8 cellular contexts compared by ENCODE assay signal in genomic region chr5:42889311-42889933, GRCh38.
DNase-seq lines count a peak whose midpoint lies in the region; ATAC-seq, FAIRE-seq and TF ChIP-seq lines count a peak whose summit lies in the region.

No MANE protein-coding gene starts in this region.

- TF ChIP-seq RAD21 in H1 (IDR thresholded peaks at IDR 0.05 in 1 of 2, conservative IDR thresholded peaks at IDR 0.05 in 1 of 2; ENCODE audit: low read depth in 2 of 2, low read length in 2 of 2): peak; percentile 95 to 98

- peak; percentile 78 for FAIRE-seq in H1 (lab: Jason Lieb, UNC)

- H3K18ac ChIP-seq in H1 (ENCODE audit: extremely low read depth, low read length) (no peak overlapping the region), mesendoderm (ENCODE audit: low read length) (no peak overlapping the region)

- H3K4me3 ChIP-seq in H1 (ENCODE audit: extremely low read depth in 1 of 4, insufficient read depth in 2 of 4, low read depth in 3 of 4, low read length in 4 of 4) (no peak overlapping the region), mesendoderm (ENCODE audit: low read length) (no peak overlapping the region)

- H3K27me3 ChIP-seq in H1 (replicated peaks in 1 of 4; ENCODE audit: control insufficient read depth in 3 of 4, extremely low read depth in 1 of 4, insufficient read depth in 3 of 4, low read length in 3 of 4): no peaks in the 10 kb centered on the region
- no peaks in the 10 kb centered on the region for H3K27me3 ChIP-seq in mesendoderm (ENCODE audit: insufficient read depth, low read length, poor library complexity)

- intact Hi-C loops in activated CD4-positive, alpha-beta memory T cell treated with anti-CD3 and anti-CD28 coated beads for 36 hours (cut with micrococcal nuclease): loop anchor here (2.0 to 10.0 kb wide), 3 partner anchors 125 to 1027 kb away; no protein-coding TSS in a partner anchor

- H2AK5ac ChIP-seq in H1 (ENCODE audit: low read depth, low read length) (no peak overlapping the region), mesendoderm (ENCODE audit: low read length) (no peak overlapping the region)

- H3K23me2 ChIP-seq in H1 (ENCODE audit: low read depth, low read length): no peaks in the 10 kb centered on the region

- H3K4me1 Mint-ChIP-seq in activated CD4-positive, alpha-beta memory T cell treated with anti-CD3 and anti-CD28 coated beads for 36 hours (ENCODE audit: low read depth): no peaks in the 10 kb centered on the region

- TF ChIP-seq POLR2A in H1 (IDR thresholded peaks at IDR 0.05; ENCODE audit: control extremely low read depth in 1 of 2, low read depth in 2 of 2, low read length in 2 of 2): no peak

- H3K4ac ChIP-seq in H1 (replicated peaks; ENCODE audit: insufficient read length, low read depth, low read length) (no peak overlapping the region), mesendoderm (ENCODE audit: low read depth, low read length) (no peak overlapping the region)

- H3K23ac ChIP-seq in H1 (ENCODE audit: insufficient read length) (no peak overlapping the region), mesendoderm (ENCODE audit: low read length) (no peak overlapping the region)

- no peaks in the 10 kb centered on the region for H3K36me3 ChIP-seq in H1 (ENCODE audit: control insufficient read depth in 2 of 4, insufficient read depth in 4 of 4, low read length in 3 of 4)
- no peaks in the 10 kb centered on the region for H3K36me3 ChIP-seq in mesendoderm (ENCODE audit: control insufficient read depth, insufficient read depth, low read length)

- no peak overlapping the region for H3K4me3 Mint-ChIP-seq in activated CD4-positive, alpha-beta memory T cell treated with anti-CD3 and anti-CD28 coated beads for 36 hours

- no peaks in the 10 kb centered on the region for H3K4me1 ChIP-seq in H1 (replicated peaks in 1 of 4; ENCODE audit: control insufficient read depth in 3 of 4, insufficient read depth in 4 of 4, low read length in 3 of 4)
- no peaks in the 10 kb centered on the region for H3K4me1 ChIP-seq in mesendoderm (ENCODE audit: control insufficient read depth, low read depth, low read length)

- no peak overlapping the region for H2AFZ ChIP-seq in H1 (ENCODE audit: low read length)

- 32% methylated on average over 4 of the region's 4 CpGs; no CpG with 5 or more reads in 1 of the 2 experiments for WGBS in H1 (ENCODE audit: extremely low coverage in 1 of 2, insufficient coverage in 1 of 2, insufficient read length in 1 of 2, insufficient replicate concordance in 2 of 2, low coverage in 1 of 2, low lambda C conversion rate in 2 of 2, missing lambda C conversion rate in 1 of 2), 2 experiments
- WGBS in mesendoderm (ENCODE audit: extremely low coverage, insufficient coverage, low lambda C conversion rate): no CpG with 5 or more reads among the region's 4 CpGs

- CTCF ChIA-PET in activated CD4-positive, alpha-beta memory T cell treated with anti-CD3 and anti-CD28 coated beads for 36 hours (lab: Charles Lee): interaction anchor here (0.5 to 2.5 kb wide), 31 partner anchors 8 to 1030 kb away, joined by 3 to 18 read pairs (median 5); partner anchors contain the start of gene GHR
- CTCF ChIA-PET in H1 (lab: Charles Lee; ENCODE audit: partially characterized antibody): interaction anchor here (0.6 to 2.7 kb wide), 46 partner anchors 9 to 1039 kb away, joined by 3 to 31 read pairs (median 3); partner anchors contain the start of gene GHR

- H3K36me3 Mint-ChIP-seq in activated CD4-positive, alpha-beta memory T cell treated with anti-CD3 and anti-CD28 coated beads for 36 hours: no peaks in the 10 kb centered on the region

- peaks cover 2% of the 10 kb centered on the region for H3K27me3 Mint-ChIP-seq in activated CD4-positive, alpha-beta memory T cell treated with anti-CD3 and anti-CD28 coated beads for 36 hours

- DNase-seq in DMS 273 treated with DMSO at 0.1 percent for 48 hours (lab: John Stamatoyannopoulos, UW) (peak; percentile 9), GM20000 (ENCODE audit: low spot score) (peak; percentile 67), NCI-H774 (lab: John Stamatoyannopoulos, UW) (peak; percentile 90), H1 (ENCODE audit: low read depth in 1 of 2, low spot score in 2 of 2) (peak; percentile 43 to 81), mesendoderm (peak; percentile 84)
- peak; percentile 77 for DNase-seq in activated CD4-positive, alpha-beta memory T cell treated with anti-CD3 and anti-CD28 coated beads for 36 hours
- DNase-seq in stimulated activated CD8-positive, alpha-beta memory T cell treated with anti-CD3 and anti-CD28 coated beads, Interleukin-7, amount 100 ng/mL, for 4 hours (ENCODE audit: low read depth in 2 of 2): peak; percentile 25 to 33

- H3K9me3 Mint-ChIP-seq in activated CD4-positive, alpha-beta memory T cell treated with anti-CD3 and anti-CD28 coated beads for 36 hours: no peaks in the 10 kb centered on the region

- TF ChIP-seq CTCF in GM20000 (IDR thresholded peaks at IDR 0.05; ENCODE audit: extremely low read depth, missing control alignments) (peak; percentile 89), H1 (IDR thresholded peaks at IDR 0.05; ENCODE audit: control extremely low read depth in 1 of 3, insufficient read depth in 1 of 3, low read depth in 1 of 3, low read length in 3 of 3) (peak; percentile 53 to 84 (median 83))

- H3K4me2 ChIP-seq in H1 (ENCODE audit: insufficient read depth in 1 of 2, low read depth in 2 of 2, low read length in 2 of 2): no peak overlapping the region
- H3K4me2 ChIP-seq in mesendoderm (ENCODE audit: low read length): no peak overlapping the region

- H3K9me3 ChIP-seq in H1 (ENCODE audit: insufficient read depth in 2 of 2, low read depth in 1 of 2, low read length in 1 of 2): no peaks in the 10 kb centered on the region

- no peaks in the 10 kb centered on the region for H3K79me1 ChIP-seq in H1 (ENCODE audit: low read depth, low read length)
- H3K79me1 ChIP-seq in mesendoderm (ENCODE audit: low read length): no peaks in the 10 kb centered on the region

- H2BK15ac ChIP-seq in H1 (ENCODE audit: low read length) (no peak overlapping the region), mesendoderm (replicated peaks; ENCODE audit: low read depth) (no peak overlapping the region)

- TF ChIP-seq EP300 in H1 (IDR thresholded peaks at IDR 0.05; ENCODE audit: borderline replicate concordance in 1 of 2, low read depth in 2 of 2, low read length in 2 of 2): no peak

- H3K27ac Mint-ChIP-seq in activated CD4-positive, alpha-beta memory T cell treated with anti-CD3 and anti-CD28 coated beads for 36 hours: no peak overlapping the region

- ATAC-seq in HG03571 (IDR thresholded peaks at IDR 0.05; ENCODE audit: unreplicated experiment): peak; percentile 93

- H3K9ac ChIP-seq in H1 (replicated peaks in 1 of 4; ENCODE audit: extremely low read depth in 1 of 4, low read depth in 3 of 4, low read length in 3 of 4): no peak overlapping the region
- H3K9ac ChIP-seq in mesendoderm (ENCODE audit: low read length): no peak overlapping the region

- H4K91ac ChIP-seq in H1 (replicated peaks; ENCODE audit: insufficient read length, low read length): no peak overlapping the region

- no peak overlapping the region for H3K56ac ChIP-seq in H1 (replicated peaks; ENCODE audit: insufficient read length, low read depth, low read length)
- H3K56ac ChIP-seq in mesendoderm (ENCODE audit: low read length): no peak overlapping the region

- H3K14ac ChIP-seq in H1 (ENCODE audit: insufficient read length): no peak overlapping the region

- H3K79me2 ChIP-seq in H1 (ENCODE audit: control insufficient read depth in 1 of 2, insufficient read depth in 2 of 2, low read length in 2 of 2) (no peaks in the 10 kb centered on the region), mesendoderm (ENCODE audit: control insufficient read depth, insufficient read depth, low read length) (no peaks in the 10 kb centered on the region)

- H4K20me1 ChIP-seq in H1 (replicated peaks in 1 of 2; ENCODE audit: control insufficient read depth in 1 of 2, insufficient read depth in 2 of 2, low read length in 2 of 2): no peaks in the 10 kb centered on the region

- H4K5ac ChIP-seq in H1 (ENCODE audit: insufficient read length, low read depth, low read length) (no peak overlapping the region), mesendoderm (ENCODE audit: low read length) (no peak overlapping the region)

- H2BK20ac ChIP-seq in H1 (ENCODE audit: low read length): no peak overlapping the region

- H2BK5ac ChIP-seq in H1 (ENCODE audit: low read depth, low read length): no peak overlapping the region
- no peak overlapping the region for H2BK5ac ChIP-seq in mesendoderm (ENCODE audit: low read length)

- H2BK120ac ChIP-seq in H1 (replicated peaks; ENCODE audit: low read depth, low read length) (no peak overlapping the region), mesendoderm (ENCODE audit: low read depth, low read length) (no peak overlapping the region)

- H3K27ac ChIP-seq in H1 (ENCODE audit: low read depth, low read length) (no peak overlapping the region), mesendoderm (ENCODE audit: low read depth, low read length) (no peak overlapping the region)

- POLR2A ChIA-PET in activated CD4-positive, alpha-beta memory T cell treated with anti-CD3 and anti-CD28 coated beads for 36 hours (lab: Charles Lee): no interaction called here
- POLR2A ChIA-PET in H1 (lab: Charles Lee; ENCODE audit: partially characterized antibody): no interaction called here

- H4K8ac ChIP-seq in H1 (ENCODE audit: extremely low read depth, insufficient read depth, low read length): no peak overlapping the region
- no peak overlapping the region for H4K8ac ChIP-seq in mesendoderm (ENCODE audit: low read depth, low read length)

- H2BK12ac ChIP-seq in H1 (ENCODE audit: low read depth, low read length): no peak overlapping the region

TF ChIP-seq in H1, 55 proteins besides CTCF, POLR2A, EP300 and RAD21 (continues in another document):
- TF ChIP-seq TCF12 (IDR thresholded peaks at IDR 0.05; ENCODE audit: low read depth, low read length): no peak
- no peak for TF ChIP-seq CTBP2 (IDR thresholded peaks at IDR 0.05; ENCODE audit: borderline replicate concordance, insufficient read depth, insufficient read length, low read length)
- no peak for TF ChIP-seq POLR2AphosphoS5 (IDR thresholded peaks at IDR 0.05; ENCODE audit: low read depth, low read length)
- TF ChIP-seq PHF8 (conservative IDR thresholded peaks at IDR 0.05; ENCODE audit: low read depth, low read length): no peak
- no peak for TF ChIP-seq EGR1 (IDR thresholded peaks at IDR 0.05; ENCODE audit: borderline replicate concordance, low read depth, low read length)
- TF ChIP-seq JUND (IDR thresholded peaks at IDR 0.05; ENCODE audit: low read length): no peak
- no peak for TF ChIP-seq POU5F1 (IDR thresholded peaks at IDR 0.05; ENCODE audit: low read depth, low read length)
- no peak for TF ChIP-seq SIN3A (conservative IDR thresholded peaks at IDR 0.05 in 1 of 2, IDR thresholded peaks at IDR 0.05 in 1 of 2; ENCODE audit: low read depth in 1 of 2, low read length in 2 of 2)
- no peak for TF ChIP-seq CHD1 (IDR thresholded peaks at IDR 0.05; ENCODE audit: low read depth, low read length)
- TF ChIP-seq YY1 (IDR thresholded peaks at IDR 0.05; ENCODE audit: low read depth, low read length): no peak
- TF ChIP-seq SIX5 (IDR thresholded peaks at IDR 0.05; ENCODE audit: low read depth, low read length): no peak
- TF ChIP-seq EZH2 (IDR thresholded peaks at IDR 0.05; ENCODE audit: low read depth, low read length, severe bottlenecking): no peak

Comparison
In these comparisons a context has a peak if more than half of its experiments do, and no peak if none do; other contexts are left out.
1. DNase-seq: peak in every context shown above with its lines; median percentile 90 in NCI-H774; 84 in mesendoderm; 77 in activated CD4-positive, alpha-beta memory T cell treated with anti-CD3 and anti-CD28 coated beads for 36 hours; 67 in GM20000; 62 in H1; 29 in stimulated activated CD8-positive, alpha-beta memory T cell treated with anti-CD3 and anti-CD28 coated beads, Interleukin-7, amount 100 ng/mL, for 4 hours; 9 in DMS 273 treated with DMSO at 0.1 percent for 48 hours.